8 cellular contexts compared by ENCODE assay signal in the genomic region with DNA sequence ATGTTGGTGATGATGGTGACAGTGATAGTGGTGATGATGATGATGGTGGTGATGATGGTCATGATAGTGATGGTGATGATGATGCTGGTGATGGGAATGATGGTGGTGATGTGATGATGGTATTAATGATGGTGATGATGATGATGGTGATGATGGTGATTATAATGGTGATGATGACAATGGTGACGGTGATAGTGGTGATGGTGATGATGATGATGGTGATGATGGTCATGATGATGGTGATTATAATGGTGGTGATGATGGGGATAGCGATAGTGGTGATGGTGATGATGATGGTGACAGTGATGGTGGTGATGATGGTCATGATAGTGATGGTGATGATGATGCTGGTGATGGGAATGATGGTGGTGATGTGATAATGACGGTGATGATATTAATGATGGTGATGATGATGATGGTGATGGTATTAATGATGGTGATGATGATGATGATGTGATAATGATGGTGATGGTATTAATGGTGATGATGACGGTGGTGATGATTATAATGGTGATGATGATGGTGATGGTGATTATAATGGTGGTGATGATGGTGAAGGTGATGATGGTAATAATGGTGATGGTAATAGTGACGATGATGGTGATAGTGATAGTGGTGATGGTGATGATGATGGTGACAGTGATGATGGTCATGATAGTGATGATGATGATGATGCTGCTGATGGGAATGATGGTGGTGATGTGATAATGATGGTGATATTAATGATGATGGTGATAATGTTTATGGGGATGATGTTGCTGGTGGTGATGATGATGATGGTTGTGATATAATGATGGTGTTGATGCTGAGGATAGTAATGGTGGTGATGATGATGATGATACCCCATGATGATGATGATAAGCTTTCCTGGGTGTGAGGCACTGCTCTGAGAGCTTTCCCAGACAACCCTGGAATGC. TPM values are rescaled to one million over a fixed set of nuclear protein-coding genes. Genes with fewer than 3 reads are reported as not detected.
"Had no signal": no experiment of that assay in that cellular context is flagged by ENCODE, and none has a peak within 500 bp of the region (broad histone marks: within the 10 kb centered on the region; RNA-seq: fewer than 3 reads in every experiment).

No MANE protein-coding gene starts in this region.

- H3K4me3 ChIP-seq: GM23338, HAP-1 had no signal

- H3K4me2 ChIP-seq: GM23338, KMS-11 had no signal

- H3K36me3 ChIP-seq: HAP-1 had no signal

- H3K9me3 ChIP-seq: HAP-1 had no signal

- ATAC-seq: GM23338, HCT116 had no signal

- H3K9ac ChIP-seq: KMS-11 had no signal

- DNase-seq: H7, KBM-7 had no signal

- H2AFZ ChIP-seq: GM23338 had no signal

- H3K27ac ChIP-seq: KMS-11 had no signal

- H3K4me1 ChIP-seq: HAP-1 had no signal

- FAIRE-seq: HTR-8/SVneo had no signal

RNA-seq across cellular contexts. Expression of gene C13orf46, which starts 7.7 kb away (rescaled TPM):
- total RNA-seq: H4, H7 had no signal
